Comparison of ENCODE assay signal across 3 cellular contexts in genomic region chr12:14860490-14860889, GRCh38.
A peak's percentile ranks its signal among the peaks of the same experiment; 100 is the strongest.
TF ChIP-seq lines count a peak whose summit lies in the region.

No MANE protein-coding gene starts in this region.

TF ChIP-seq in A549, 52 proteins besides CTCF, POLR2A, EP300 and RAD21:
- no peak for TF ChIP-seq E2F6 (IDR thresholded peaks at IDR 0.05; ENCODE audit: borderline replicate concordance, low read depth)
- TF ChIP-seq ESRRA (IDR thresholded peaks at IDR 0.05; ENCODE audit: borderline replicate concordance, low read length), result no peak
- TF ChIP-seq ZC3H11A (IDR thresholded peaks at IDR 0.05), result no peak
- TF ChIP-seq CHD2 (IDR thresholded peaks at IDR 0.05; ENCODE audit: low read length, partially characterized antibody), result no peak
- TF ChIP-seq CHD4 (IDR thresholded peaks at IDR 0.05; ENCODE audit: borderline replicate concordance), result no peak
- TF ChIP-seq HOXA7 (CRISPR knock-in tag; IDR thresholded peaks at IDR 0.05), result no peak
- no peak for TF ChIP-seq RNF2 (IDR thresholded peaks at IDR 0.05; ENCODE audit: borderline replicate concordance, low read depth)
- no peak for TF ChIP-seq BCL3 (IDR thresholded peaks at IDR 0.05)
- no peak for TF ChIP-seq CEBPB (IDR thresholded peaks at IDR 0.05)
- no peak for TF ChIP-seq MAFK (IDR thresholded peaks at IDR 0.05; ENCODE audit: partially characterized antibody)
- no peak for TF ChIP-seq KDM5A (IDR thresholded peaks at IDR 0.05)
- TF ChIP-seq EHMT2 (IDR thresholded peaks at IDR 0.05; ENCODE audit: low read depth), result no peak
TF ChIP-seq in A549: peak in this region for 0.

TF ChIP-seq in HEK293, 187 proteins besides CTCF, POLR2A, EP300 and RAD21 (continues in another document):
- TF ChIP-seq ZNF202 (tag by site-specific recombination; IDR thresholded peaks at IDR 0.05; ENCODE audit: borderline replicate concordance), result no peak
- no peak for TF ChIP-seq KLF10 (tag by site-specific recombination; IDR thresholded peaks at IDR 0.05)
- no peak for TF ChIP-seq PRDM2 (tag by site-specific recombination; IDR thresholded peaks at IDR 0.05; ENCODE audit: borderline replicate concordance)
- TF ChIP-seq RBAK (tag by site-specific recombination; IDR thresholded peaks at IDR 0.05), result no peak
- 0 out of 2 replicates have a peak, but pooled peaks have one; percentile 35 for TF ChIP-seq TRIM28 (IDR thresholded peaks at IDR 0.05; ENCODE audit: borderline replicate concordance, low read length)
- peak; percentile 88 for TF ChIP-seq SETDB1 (IDR thresholded peaks at IDR 0.05; ENCODE audit: insufficient read length, low read length)
- TF ChIP-seq ZNF26 (tag by site-specific recombination; IDR thresholded peaks at IDR 0.05), result no peak
- TF ChIP-seq TSHZ1 (tag by site-specific recombination; IDR thresholded peaks at IDR 0.05; ENCODE audit: borderline replicate concordance), result no peak
- no peak for TF ChIP-seq ATF2 (tag by site-specific recombination; IDR thresholded peaks at IDR 0.05; ENCODE audit: low read depth)

TF ChIP-seq in K562, 482 proteins besides CTCF, POLR2A, EP300 and RAD21:
- TF ChIP-seq ZNF507 (tag; conservative IDR thresholded peaks at IDR 0.05) (peak; percentile 71), ZBTB26 (CRISPR knock-in tag; IDR thresholded peaks at IDR 0.05) (no peak), LCOR (CRISPR knock-in tag; IDR thresholded peaks at IDR 0.05) (no peak)
